In genomic region chr11:57873196-57873911, GRCh38 we compare ENCODE assay signal across 28 cellular contexts.
DNase-seq lines count a peak whose midpoint lies in the region; ATAC-seq, FAIRE-seq and TF ChIP-seq lines count a peak whose summit lies in the region.
"Had no signal": no experiment of that assay in that cellular context is flagged by ENCODE, and none has a peak within 500 bp of the region (broad histone marks: within the 10 kb centered on the region; RNA-seq: fewer than 3 reads in every experiment).

No MANE protein-coding gene starts in this region.

- intact Hi-C loops in mammary epithelial cell (cut with micrococcal nuclease) = no loop called here
- intact Hi-C loops in kidney (cut with DNase I) = no loop called here

- no peaks in the 10 kb centered on the region for H3K36me3 ChIP-seq in mammary epithelial cell (ENCODE audit: insufficient read depth, low read length)
- H3K36me3 ChIP-seq in kidney (ENCODE audit: control insufficient read depth in 1 of 2, insufficient read depth in 2 of 2, low read length in 2 of 2) = no peaks in the 10 kb centered on the region
- H3K36me3 ChIP-seq: BE2C, spleen, thyroid gland had no signal

- no peak overlapping the region for H3K4me3 Mint-ChIP-seq in activated naive CD4-positive, alpha-beta T cell treated with anti-CD3 and anti-CD28 coated beads, Interleukin-2, amount 10 ng/mL, durations not matched to agents 7 days and 5 days
- H3K4me3 Mint-ChIP-seq: activated CD4-positive, alpha-beta T cell treated with anti-CD3 and anti-CD28 coated beads, Interleukin-2, amount 10 ng/mL, durations not matched to agents 24 days and 14 days; endodermal cell; H9 had no signal

- TSS peak; percentile 74 for BruUV-seq in mammary epithelial cell (replicated peaks; lab: Mats Ljungman, UMichigan)

- H3K27ac ChIP-seq in mammary epithelial cell (ENCODE audit: insufficient read depth, low read depth, low read length) (peak overlapping the region; percentile 20), kidney (ENCODE audit: low read depth in 2 of 2, low read length in 2 of 2) (no peak overlapping the region)
- H3K27ac ChIP-seq: coronary artery, spleen, thyroid gland had no signal

- H3K9me3 Mint-ChIP-seq in activated naive CD4-positive, alpha-beta T cell treated with anti-CD3 and anti-CD28 coated beads, Interleukin-2, amount 10 ng/mL, durations not matched to agents 7 days and 5 days = no peaks in the 10 kb centered on the region
- H3K9me3 Mint-ChIP-seq: activated CD4-positive, alpha-beta T cell treated with anti-CD3 and anti-CD28 coated beads, Interleukin-2, amount 10 ng/mL, durations not matched to agents 24 days and 14 days; activated T-helper 2 cell treated with anti-CD3 and anti-CD28 coated beads, Interferon-gamma antibody, Interleukin-2, Interleukin-4, amounts not matched to agents 10 μg/mL and 5 μg/mL and 100 μg/mL, durations not matched to agents 14 hours and 24 hours and 36 hours; endodermal cell; H9 had no signal

- WGBS in mammary epithelial cell (ENCODE audit: low coverage, missing lambda C conversion rate) = 83% methylated on average over 7 of the region's 7 CpGs

- no peaks in the 10 kb centered on the region for H3K27me3 ChIP-seq in mammary epithelial cell (ENCODE audit: insufficient read depth, low read length)
- H3K27me3 ChIP-seq: BE2C, thyroid gland had no signal

- no peaks in the 10 kb centered on the region for H3K36me3 Mint-ChIP-seq in activated naive CD4-positive, alpha-beta T cell treated with anti-CD3 and anti-CD28 coated beads, Interleukin-2, amount 10 ng/mL, durations not matched to agents 7 days and 5 days

- dilution Hi-C loops in mammary epithelial cell (cut with HindIII; ENCODE audit: low sequenced_read_pairs) = no loop called here

- in situ Hi-C loops in mammary epithelial cell (cut with MboI; ENCODE audit: low sequenced_read_pairs in 2 of 2) = loop anchor here in 1 of 2 donors (25.0 kb wide), 1 partner anchor 414 kb away; no protein-coding TSS in a partner anchor

- no peak for ATAC-seq in GM21529 (IDR thresholded peaks at IDR 0.05; ENCODE audit: unreplicated experiment)
- ATAC-seq: left cardiac atrium; stimulated activated naive CD8-positive, alpha-beta T cell treated with anti-CD3 and anti-CD28 coated beads, Interleukin-15, Interleukin-2, amounts not matched to agents 100 U/mL and 50 U/mL, for 24 hours had no signal

- CTCF ChIA-PET in activated naive CD4-positive, alpha-beta T cell treated with anti-CD3 and anti-CD28 coated beads, Interleukin-2, amount 10 ng/mL, durations not matched to agents 7 days and 5 days (lab: Charles Lee) = no interaction called here
- CTCF ChIA-PET in mammary epithelial cell (lab: Charles Lee; ENCODE audit: low non-redundant PET) = no interaction called here

- peak; percentile 26 for DNase-seq in activated naive CD4-positive, alpha-beta T cell treated with anti-CD3 and anti-CD28 coated beads, Interleukin-2, amount 10 ng/mL, durations not matched to agents 7 days and 5 days
- DNase-seq in activated naive CD4-positive, alpha-beta T cell (lab: John Stamatoyannopoulos, UW) = no peak
- peak; percentile 87 for DNase-seq in Jurkat, Clone E6-1 (ENCODE audit: low read depth, low spot score)
- DNase-seq in mammary epithelial cell (peak; percentile 70), NCI-H524 treated with DMSO at 0.1 percent for 48 hours (lab: John Stamatoyannopoulos, UW) (no peak), OCI-M2 (lab: John Stamatoyannopoulos, UW; ENCODE audit: unreplicated experiment) (no peak), kidney (no peak)
- DNase-seq: activated CD4-positive, alpha-beta T cell treated with anti-CD3 and anti-CD28 coated beads, Interleukin-2, amount 10 ng/mL, durations not matched to agents 24 days and 14 days; activated CD8-positive, alpha-beta memory T cell treated with anti-CD3 and anti-CD28 coated beads, Interleukin-2, amount 50 U/mL, for 48 hours; BE2C; COR-L47; DMS79 treated with DMSO at 0.1 percent for 48 hours; endodermal cell; glutamatergic neuron; H9; left cardiac atrium; mesendoderm; NCI-H187; NCI-H748 treated with DMSO at 0.1 percent for 48 hours; retina; SHP77 treated with DMSO at 0.1 percent for 48 hours; spleen; stimulated activated CD4-positive, alpha-beta T cell treated with anti-CD3 and anti-CD28 coated beads, Interleukin-4, amount 100 ng/mL, for 24 hours; stimulated activated naive CD8-positive, alpha-beta T cell treated with anti-CD3 and anti-CD28 coated beads, Interleukin-15, Interleukin-2, amounts not matched to agents 100 U/mL and 50 U/mL, for 24 hours; thyroid gland had no signal

- no peak overlapping the region for H3K27ac Mint-ChIP-seq in activated naive CD4-positive, alpha-beta T cell treated with anti-CD3 and anti-CD28 coated beads, Interleukin-2, amount 10 ng/mL, durations not matched to agents 7 days and 5 days
- H3K27ac Mint-ChIP-seq: activated CD4-positive, alpha-beta T cell treated with anti-CD3 and anti-CD28 coated beads, Interleukin-2, amount 10 ng/mL, durations not matched to agents 24 days and 14 days; activated T-helper 2 cell treated with anti-CD3 and anti-CD28 coated beads, Interferon-gamma antibody, Interleukin-2, Interleukin-4, amounts not matched to agents 10 μg/mL and 5 μg/mL and 100 μg/mL, durations not matched to agents 14 hours and 24 hours and 36 hours; endodermal cell; H9 had no signal

- H3K4me3 ChIP-seq in Jurkat, Clone E6-1 (ENCODE audit: low read length) = no peak overlapping the region
- no peak overlapping the region for H3K4me3 ChIP-seq in mammary epithelial cell (replicated peaks in 1 of 3; ENCODE audit: insufficient read depth in 1 of 3, low read depth in 2 of 3, low read length in 3 of 3)
- no peak overlapping the region for H3K4me3 ChIP-seq in kidney (ENCODE audit: low read length in 2 of 2)
- H3K4me3 ChIP-seq: coronary artery, spleen, thyroid gland had no signal

- no peaks in the 10 kb centered on the region for H3K27me3 Mint-ChIP-seq in activated naive CD4-positive, alpha-beta T cell treated with anti-CD3 and anti-CD28 coated beads, Interleukin-2, amount 10 ng/mL, durations not matched to agents 7 days and 5 days
- H3K27me3 Mint-ChIP-seq: activated CD4-positive, alpha-beta T cell treated with anti-CD3 and anti-CD28 coated beads, Interleukin-2, amount 10 ng/mL, durations not matched to agents 24 days and 14 days had no signal

- H3K9ac ChIP-seq in mammary epithelial cell (ENCODE audit: insufficient read depth, low read length) (no peak overlapping the region), kidney (ENCODE audit: low read length in 2 of 2) (no peak overlapping the region)

- H3K4me1 Mint-ChIP-seq in activated naive CD4-positive, alpha-beta T cell treated with anti-CD3 and anti-CD28 coated beads, Interleukin-2, amount 10 ng/mL, durations not matched to agents 7 days and 5 days = peaks cover 13% of the 10 kb centered on the region
- H3K4me1 Mint-ChIP-seq: activated CD4-positive, alpha-beta T cell treated with anti-CD3 and anti-CD28 coated beads, Interleukin-2, amount 10 ng/mL, durations not matched to agents 24 days and 14 days; endodermal cell had no signal

- TF ChIP-seq CTCF in mammary epithelial cell (conservative IDR thresholded peaks at IDR 0.05 in 1 of 2, IDR thresholded peaks at IDR 0.05 in 1 of 2; ENCODE audit: extremely low read depth in 1 of 2, insufficient read depth in 1 of 2, low read depth in 1 of 2, low read length in 2 of 2) (no peak), kidney (IDR thresholded peaks at IDR 0.05; ENCODE audit: borderline replicate concordance, extremely low read depth, insufficient read depth) (no peak)

- H3K9me3 ChIP-seq in mammary epithelial cell (replicated peaks; ENCODE audit: insufficient read depth, low read length) = no peaks in the 10 kb centered on the region
- H3K9me3 ChIP-seq in kidney (ENCODE audit: control insufficient read depth in 1 of 2, low read length in 2 of 2) = no peaks in the 10 kb centered on the region
- H3K9me3 ChIP-seq: BE2C, spleen, thyroid gland had no signal

- H4K20me1 ChIP-seq in mammary epithelial cell (ENCODE audit: insufficient read depth, low read length) = no peaks in the 10 kb centered on the region

- H3K79me2 ChIP-seq in mammary epithelial cell (ENCODE audit: insufficient read depth, low read length) = no peaks in the 10 kb centered on the region

- H3K4me2 ChIP-seq in mammary epithelial cell (ENCODE audit: insufficient read depth, low read depth, low read length) = no peak overlapping the region

- H3K4me1 ChIP-seq in mammary epithelial cell (ENCODE audit: insufficient read depth, low read length) = peaks cover 8% of the 10 kb centered on the region
- H3K4me1 ChIP-seq in kidney (ENCODE audit: control insufficient read depth in 1 of 2, insufficient read depth in 1 of 2, low read depth in 1 of 2, low read length in 2 of 2) = no peaks in the 10 kb centered on the region
- H3K4me1 ChIP-seq: BE2C, spleen, thyroid gland had no signal

- peak overlapping the region; percentile 29 for H2AFZ ChIP-seq in mammary epithelial cell (ENCODE audit: low read depth, low read length)

- FAIRE-seq in kidney (lab: Jason Lieb, UNC) = no peak

Comparison
In these comparisons a context has a peak if more than half of its experiments do, and no peak if none do; other contexts are left out.
1. DNase-seq: peak in activated naive CD4-positive, alpha-beta T cell treated with anti-CD3 and anti-CD28 coated beads, Interleukin-2, amount 10 ng/mL, durations not matched to agents 7 days and 5 days (single experiment), Jurkat, Clone E6-1 (single experiment) and mammary epithelial cell (single experiment); none in activated naive CD4-positive, alpha-beta T cell (0 of 4), NCI-H524 treated with DMSO at 0.1 percent for 48 hours (single experiment), OCI-M2 (single experiment) and kidney (single experiment).